13 cellular contexts compared by ENCODE assay signal in genomic region chr13:79212064-79212619, GRCh38.
DNase-seq lines count a peak whose midpoint lies in the region; ATAC-seq lines count a peak whose summit lies in the region.
"Had no signal": no experiment of that assay in that cellular context is flagged by ENCODE, and none has a peak within 500 bp of the region (broad histone marks: within the 10 kb centered on the region; RNA-seq: fewer than 3 reads in every experiment).

No MANE protein-coding gene starts in this region.

- DNase-seq in NCI-H510A treated with DMSO at 0.1 percent for 48 hours (lab: John Stamatoyannopoulos, UW) (peak; percentile 14), NCI-H510A (lab: John Stamatoyannopoulos, UW) (no peak), NCI-H1436 (lab: John Stamatoyannopoulos, UW) (peak; percentile 68), NCI-H345 (lab: John Stamatoyannopoulos, UW) (peak; percentile 86), left kidney (ENCODE audit: low read depth, low spot score) (peak; percentile 8), MV-4-11 (lab: John Stamatoyannopoulos, UW) (no peak), NAMALWA (ENCODE audit: low spot score) (no peak)
- DNase-seq: KG1, NCI-H1694 treated with DMSO at 0.1 percent for 48 hours, NCI-H226, PC-3, T1000 had no signal

- ATAC-seq in HG02970 (IDR thresholded peaks at IDR 0.05; ENCODE audit: low FRiP score, unreplicated experiment), result no peak
- ATAC-seq: PC-3 had no signal

Comparison
In these comparisons a context has a peak if more than half of its experiments do, and no peak if none do; other contexts are left out.
1. DNase-seq: peak in NCI-H510A treated with DMSO at 0.1 percent for 48 hours (single experiment), NCI-H1436 (single experiment), NCI-H345 (single experiment) and left kidney (single experiment); none in NCI-H510A (single experiment), MV-4-11 (single experiment) and NAMALWA (single experiment).